ENCODE assay signal across 12 cellular contexts in genomic region chr1:226764533-226764932, GRCh38. TPM values are rescaled to one million over a fixed set of nuclear protein-coding genes. Genes with fewer than 3 reads are reported as not detected.
DNase-seq lines count a peak whose midpoint lies in the region; ATAC-seq and TF ChIP-seq lines count a peak whose summit lies in the region.
"Had no signal": no experiment of that assay in that cellular context is flagged by ENCODE, and none has a peak within 500 bp of the region (broad histone marks: within the 10 kb centered on the region; RNA-seq: fewer than 3 reads in every experiment).

No MANE protein-coding gene starts in this region.

- no peaks in the 10 kb centered on the region for H3K36me3 Mint-ChIP-seq in stimulated activated naive CD8-positive, alpha-beta T cell treated with anti-CD3 and anti-CD28 coated beads, Interleukin-15, Interleukin-2, amounts not matched to agents 100 ng/mL and 50 ng/mL, for 24 hours (ENCODE audit: low read depth)

- POLR2A ChIA-PET in RWPE1 (lab: Yijun Ruan, JAX; ENCODE audit: low non-redundant PET) = no interaction called here

- H3K4me1 Mint-ChIP-seq in stimulated activated naive CD8-positive, alpha-beta T cell treated with anti-CD3 and anti-CD28 coated beads, Interleukin-15, Interleukin-2, amounts not matched to agents 100 ng/mL and 50 ng/mL, for 24 hours (ENCODE audit: low read depth) = peaks cover 29% of the 10 kb centered on the region

- H3K27me3 Mint-ChIP-seq in stimulated activated naive CD8-positive, alpha-beta T cell treated with anti-CD3 and anti-CD28 coated beads, Interleukin-15, Interleukin-2, amounts not matched to agents 100 ng/mL and 50 ng/mL, for 24 hours = no peaks in the 10 kb centered on the region

- H3K36me3 ChIP-seq in HUES48 (ENCODE audit: control insufficient read depth, insufficient read depth, low read length) = no peaks in the 10 kb centered on the region
- H3K36me3 ChIP-seq: MG63 had no signal

- DNase-seq in cardiac septum (ENCODE audit: low spot score) = peak; percentile 14
- no peak for DNase-seq in left ventricle myocardium superior
- no peak for DNase-seq in NOMO-1 treated with dmso at 0.1 percent for 144 hours (lab: John Stamatoyannopoulos, UW; ENCODE audit: unreplicated experiment)
- DNase-seq in stimulated activated CD4-positive, alpha-beta T cell treated with anti-CD3 and anti-CD28 coated beads, Interleukin-1b, Interleukin-23, amount 100 ng/mL, for 48 hours = no peak
- DNase-seq in RWPE1 (ENCODE audit: low spot score) = no peak
- DNase-seq: effector CD4-positive, alpha-beta T cell had no signal

- peaks cover 34% of the 10 kb centered on the region for H3K4me1 ChIP-seq in HUES48 (ENCODE audit: control insufficient read depth, insufficient read depth, low read length)

- H3K27me3 ChIP-seq in HUES48 (ENCODE audit: control insufficient read depth, insufficient read depth, low read length) = no peaks in the 10 kb centered on the region
- H3K27me3 ChIP-seq: MG63 had no signal

- CTCF ChIA-PET in RWPE1 (lab: Yijun Ruan, JAX) = interaction anchor here (0.7 kb wide), 1 partner anchor 28 kb away, joined by 5 read pairs; no protein-coding TSS in a partner anchor

- intact Hi-C loops in cardiac septum (cut with DNase I) = no loop called here
- intact Hi-C loops in left ventricle myocardium superior (cut with micrococcal nuclease) = no loop called here

- TF ChIP-seq CTCF in RWPE1 (conservative IDR thresholded peaks at IDR 0.05; ENCODE audit: low read depth) = no peak

- ATAC-seq in left ventricle myocardium superior (no peak), HG02610 (IDR thresholded peaks at IDR 0.05; ENCODE audit: unreplicated experiment) (peak; percentile 86)

- no peak overlapping the region for H3K9ac ChIP-seq in HUES48 (ENCODE audit: low read depth, low read length)

- H3K4me3 Mint-ChIP-seq in stimulated activated naive CD8-positive, alpha-beta T cell treated with anti-CD3 and anti-CD28 coated beads, Interleukin-15, Interleukin-2, amounts not matched to agents 100 ng/mL and 50 ng/mL, for 24 hours = no peak overlapping the region
- H3K4me3 Mint-ChIP-seq: activated T-helper 1 cell treated with anti-CD3 and anti-CD28 coated beads, Interleukin-12 subunit alpha, Interleukin-12 subunit beta, Interleukin-2, Interleukin-4 antibody, amounts not matched to agents 30 ng/mL and 10 ng/mL and 1 ng/mL, durations not matched to agents 14 hours and 24 hours and 36 hours had no signal

- H3K27ac ChIP-seq in HUES48 (ENCODE audit: low read depth, low read length) = peak overlapping the region; percentile 96
- H3K27ac ChIP-seq in RWPE1 = no peak overlapping the region

- no peaks in the 10 kb centered on the region for H3K9me3 ChIP-seq in HUES48 (ENCODE audit: control insufficient read depth, insufficient read depth, low read length)
- H3K9me3 ChIP-seq: MG63 had no signal

- H3K4me3 ChIP-seq in HUES48 (ENCODE audit: low read depth, low read length) = no peak overlapping the region
- H3K4me3 ChIP-seq: MG63 had no signal

- peak overlapping the region; percentile 5 for H3K27ac Mint-ChIP-seq in stimulated activated naive CD8-positive, alpha-beta T cell treated with anti-CD3 and anti-CD28 coated beads, Interleukin-15, Interleukin-2, amounts not matched to agents 100 ng/mL and 50 ng/mL, for 24 hours
- H3K27ac Mint-ChIP-seq: activated T-helper 1 cell treated with anti-CD3 and anti-CD28 coated beads, Interleukin-12 subunit alpha, Interleukin-12 subunit beta, Interleukin-2, Interleukin-4 antibody, amounts not matched to agents 30 ng/mL and 10 ng/mL and 1 ng/mL, durations not matched to agents 14 hours and 24 hours and 36 hours; progenitor cell of endocrine pancreas had no signal

- H3K9me3 Mint-ChIP-seq in stimulated activated naive CD8-positive, alpha-beta T cell treated with anti-CD3 and anti-CD28 coated beads, Interleukin-15, Interleukin-2, amounts not matched to agents 100 ng/mL and 50 ng/mL, for 24 hours = no peaks in the 10 kb centered on the region
- H3K9me3 Mint-ChIP-seq: activated T-helper 1 cell treated with anti-CD3 and anti-CD28 coated beads, Interleukin-12 subunit alpha, Interleukin-12 subunit beta, Interleukin-2, Interleukin-4 antibody, amounts not matched to agents 30 ng/mL and 10 ng/mL and 1 ng/mL, durations not matched to agents 14 hours and 24 hours and 36 hours had no signal

RNA-seq across cellular contexts. Expression of gene ITPKB, which starts 25.5 kb away (rescaled TPM):
- total RNA-seq in cardiac septum (10.5 TPM), left ventricle myocardium superior (19.5 TPM)
